Comparison of ENCODE assay signal across 12 cellular contexts in genomic region chr17:77516902-77517301, GRCh38.
DNase-seq lines count a peak whose midpoint lies in the region; ATAC-seq, FAIRE-seq and TF ChIP-seq lines count a peak whose summit lies in the region.
"Had no signal": no experiment of that assay in that cellular context is flagged by ENCODE, and none has a peak within 500 bp of the region (broad histone marks: within the 10 kb centered on the region; RNA-seq: fewer than 3 reads in every experiment).

No MANE protein-coding gene starts in this region.

- H3K27ac ChIP-seq in K562 (ENCODE audit: extremely low read depth, low read depth, low read length) = no peak overlapping the region

- H3K79me2 ChIP-seq in K562 (ENCODE audit: control insufficient read depth, insufficient read depth, low read length) = no peaks in the 10 kb centered on the region

- CTCF ChIA-PET in activated CD8-positive, alpha-beta T cell treated with anti-CD3 and anti-CD28 coated beads for 36 hours (lab: Charles Lee) = interaction anchor here (0.9 to 2.0 kb wide), 3 partner anchors 9 to 22 kb away, joined by 4 read pairs; no protein-coding TSS in a partner anchor
- CTCF ChIA-PET in activated CD8-positive, alpha-beta T cell treated with anti-CD3 and anti-CD28 coated beads, Interleukin-2, amount 10 ng/mL, durations not matched to agents 7 days and 5 days (lab: Charles Lee) = interaction anchor here (1.0 kb wide), 1 partner anchor 26 kb away, joined by 3 read pairs; no protein-coding TSS in a partner anchor
- CTCF ChIA-PET in K562 (lab: Yijun Ruan, JAX; ENCODE audit: low intra/inter-chr PET ratio) = no interaction called here

- peak; percentile 48 for DNase-seq in activated CD8-positive, alpha-beta T cell treated with anti-CD3 and anti-CD28 coated beads for 36 hours
- DNase-seq in activated CD8-positive, alpha-beta T cell treated with anti-CD3 and anti-CD28 coated beads, Interleukin-2, amount 10 ng/mL, durations not matched to agents 7 days and 5 days = no peak
- DNase-seq in M059J (ENCODE audit: low read depth) = peak; percentile 77
- DNase-seq in K562 (ENCODE audit: extremely low read depth in 1 of 4, low spot score in 3 of 4) = no peak
- DNase-seq in renal cortical epithelial cell (ENCODE audit: low read depth) = peak; percentile 26
- DNase-seq in SKM-1 treated with dmso at 0.1 percent for 144 hours (lab: John Stamatoyannopoulos, UW; ENCODE audit: unreplicated experiment) = no peak
- no peak for DNase-seq in effector CD8-positive, alpha-beta T cell (lab: John Stamatoyannopoulos, UW)
- no peak for DNase-seq in NCI-H1105 treated with DMSO at 0.1 percent for 48 hours (lab: John Stamatoyannopoulos, UW)
- DNase-seq: activated CD4-positive, CD25-positive, alpha-beta regulatory T cell; trophoblast cell had no signal

- no peak overlapping the region for H3K4me3 Mint-ChIP-seq in activated CD8-positive, alpha-beta T cell treated with anti-CD3 and anti-CD28 coated beads for 36 hours
- no peak overlapping the region for H3K4me3 Mint-ChIP-seq in activated CD8-positive, alpha-beta T cell treated with anti-CD3 and anti-CD28 coated beads, Interleukin-2, amount 10 ng/mL, durations not matched to agents 7 days and 5 days
- H3K4me3 Mint-ChIP-seq: nephron had no signal

- WGBS in K562 (ENCODE audit: insufficient coverage, low coverage, missing lambda C conversion rate) = 3% methylated on average over 4 of the region's 4 CpGs

- no peak overlapping the region for H2AFZ ChIP-seq in K562 (ENCODE audit: low read depth, low read length)

- no peaks in the 10 kb centered on the region; a peak in 1 of 5 replicates for H3K4me1 ChIP-seq in K562 (replicated peaks in 1 of 2; ENCODE audit: control insufficient read depth in 2 of 2, insufficient read depth in 2 of 2, low read length in 2 of 2)

- TF ChIP-seq EP300 in K562 (IDR thresholded peaks at IDR 0.05; ENCODE audit: low read length) = no peak

- H3K4me2 ChIP-seq in K562 (ENCODE audit: insufficient read depth, low read length) = no peak overlapping the region

- H3K9ac ChIP-seq in K562 (ENCODE audit: insufficient read depth in 1 of 2, low read depth in 2 of 2, low read length in 2 of 2) = no peak overlapping the region

- in situ Hi-C loops in K562 (cut with MboI) = no loop called here

- H3K9me3 ChIP-seq in K562 (replicated peaks; ENCODE audit: control insufficient read depth, insufficient read depth, low read depth, low read length) = no peaks in the 10 kb centered on the region

- no peaks in the 10 kb centered on the region for H4K20me1 ChIP-seq in K562 (replicated peaks; ENCODE audit: control insufficient read depth, insufficient read depth, low read length)

- ATAC-seq in activated CD8-positive, alpha-beta T cell treated with anti-CD3 and anti-CD28 coated beads for 36 hours = peak; percentile 87
- ATAC-seq in activated CD8-positive, alpha-beta T cell treated with anti-CD3 and anti-CD28 coated beads, Interleukin-2, amount 10 ng/mL, durations not matched to agents 7 days and 5 days = no peak
- ATAC-seq in K562 = no peak

- TF ChIP-seq RAD21 in K562 (CRISPR knock-in tag; conservative IDR thresholded peaks at IDR 0.05 in 1 of 2, IDR thresholded peaks at IDR 0.05 in 1 of 2) = no peak

- no peaks in the 10 kb centered on the region for H3K4me1 Mint-ChIP-seq in activated CD8-positive, alpha-beta T cell treated with anti-CD3 and anti-CD28 coated beads for 36 hours (ENCODE audit: low read depth)
- H3K4me1 Mint-ChIP-seq in activated CD8-positive, alpha-beta T cell treated with anti-CD3 and anti-CD28 coated beads, Interleukin-2, amount 10 ng/mL, durations not matched to agents 7 days and 5 days (ENCODE audit: low read depth) = no peaks in the 10 kb centered on the region
- H3K4me1 Mint-ChIP-seq: nephron had no signal

- intact Hi-C loops in activated CD8-positive, alpha-beta T cell treated with anti-CD3 and anti-CD28 coated beads for 36 hours (cut with micrococcal nuclease) = no loop called here
- intact Hi-C loops in K562 (cut with micrococcal nuclease) = no loop called here

- peaks cover 11 to 30% of the 10 kb centered on the region in 2 experiments for H3K27me3 ChIP-seq in K562 (ENCODE audit: control insufficient read depth in 2 of 2, insufficient read depth in 2 of 2, low read length in 2 of 2)

- FAIRE-seq in K562 (lab: Jason Lieb, UNC) = peak; percentile 59
- FAIRE-seq: colon had no signal

- no peaks in the 10 kb centered on the region for H3K9me1 ChIP-seq in K562 (ENCODE audit: control insufficient read depth, insufficient read depth, low read length)

- no peak for TF ChIP-seq CTCF in activated CD8-positive, alpha-beta T cell treated with anti-CD3 and anti-CD28 coated beads for 36 hours (IDR thresholded peaks at IDR 0.05)
- TF ChIP-seq CTCF in K562 (IDR thresholded peaks at IDR 0.05 in 2 of 3, conservative IDR thresholded peaks at IDR 0.05 in 1 of 3; ENCODE audit: insufficient read depth in 2 of 3, low read depth in 1 of 3, low read length in 3 of 3) = no peak

- no TSS peak for BruUV-seq in K562 (replicated peaks; lab: Mats Ljungman, UMichigan)

- no peak for TF ChIP-seq POLR2A in K562 (conservative IDR thresholded peaks at IDR 0.05)

- H3K27me3 Mint-ChIP-seq in activated CD8-positive, alpha-beta T cell treated with anti-CD3 and anti-CD28 coated beads for 36 hours = no peaks in the 10 kb centered on the region
- peaks cover 8% of the 10 kb centered on the region for H3K27me3 Mint-ChIP-seq in activated CD8-positive, alpha-beta T cell treated with anti-CD3 and anti-CD28 coated beads, Interleukin-2, amount 10 ng/mL, durations not matched to agents 7 days and 5 days (ENCODE audit: low read depth)

- H3K36me3 ChIP-seq in K562 (ENCODE audit: control insufficient read depth, insufficient read depth, low read length) = no peaks in the 10 kb centered on the region

- H3K4me3 ChIP-seq in K562 = no peak overlapping the region

- peaks cover under 1% of the 10 kb centered on the region for H3K9me3 Mint-ChIP-seq in activated CD8-positive, alpha-beta T cell treated with anti-CD3 and anti-CD28 coated beads for 36 hours
- H3K9me3 Mint-ChIP-seq in activated CD8-positive, alpha-beta T cell treated with anti-CD3 and anti-CD28 coated beads, Interleukin-2, amount 10 ng/mL, durations not matched to agents 7 days and 5 days (ENCODE audit: insufficient read depth) = no peaks in the 10 kb centered on the region

- H3K36me3 Mint-ChIP-seq in activated CD8-positive, alpha-beta T cell treated with anti-CD3 and anti-CD28 coated beads for 36 hours (ENCODE audit: low read depth) = no peaks in the 10 kb centered on the region
- peaks cover under 1% of the 10 kb centered on the region for H3K36me3 Mint-ChIP-seq in activated CD8-positive, alpha-beta T cell treated with anti-CD3 and anti-CD28 coated beads, Interleukin-2, amount 10 ng/mL, durations not matched to agents 7 days and 5 days (ENCODE audit: low read depth)

- no peak overlapping the region for H3K27ac Mint-ChIP-seq in activated CD8-positive, alpha-beta T cell treated with anti-CD3 and anti-CD28 coated beads for 36 hours
- no peak overlapping the region for H3K27ac Mint-ChIP-seq in activated CD8-positive, alpha-beta T cell treated with anti-CD3 and anti-CD28 coated beads, Interleukin-2, amount 10 ng/mL, durations not matched to agents 7 days and 5 days
- H3K27ac Mint-ChIP-seq: nephron had no signal

- POLR2A ChIA-PET in activated CD8-positive, alpha-beta T cell treated with anti-CD3 and anti-CD28 coated beads for 36 hours (lab: Charles Lee) = interaction anchor here (0.9 kb wide), 1 partner anchor 139 kb away, joined by 4 read pairs; no protein-coding TSS in a partner anchor
- POLR2A ChIA-PET in activated CD8-positive, alpha-beta T cell treated with anti-CD3 and anti-CD28 coated beads, Interleukin-2, amount 10 ng/mL, durations not matched to agents 7 days and 5 days (lab: Charles Lee) = no interaction called here
- POLR2A ChIA-PET in K562 (lab: Yijun Ruan, JAX) = no interaction called here

TF ChIP-seq in K562, 482 proteins besides CTCF, POLR2A, EP300 and RAD21 (continues in another document):
- TF ChIP-seq ASH1L (IDR thresholded peaks at IDR 0.05; ENCODE audit: borderline replicate concordance, low read depth, partially characterized antibody) (no peak), FIP1L1 (IDR thresholded peaks at IDR 0.05; ENCODE audit: low read depth, low read length, poor library complexity, severe bottlenecking) (no peak), MAZ (CRISPR knock-in tag; conservative IDR thresholded peaks at IDR 0.05 in 1 of 2, IDR thresholded peaks at IDR 0.05 in 1 of 2) (no peak)
- TF ChIP-seq, protein P1, sequence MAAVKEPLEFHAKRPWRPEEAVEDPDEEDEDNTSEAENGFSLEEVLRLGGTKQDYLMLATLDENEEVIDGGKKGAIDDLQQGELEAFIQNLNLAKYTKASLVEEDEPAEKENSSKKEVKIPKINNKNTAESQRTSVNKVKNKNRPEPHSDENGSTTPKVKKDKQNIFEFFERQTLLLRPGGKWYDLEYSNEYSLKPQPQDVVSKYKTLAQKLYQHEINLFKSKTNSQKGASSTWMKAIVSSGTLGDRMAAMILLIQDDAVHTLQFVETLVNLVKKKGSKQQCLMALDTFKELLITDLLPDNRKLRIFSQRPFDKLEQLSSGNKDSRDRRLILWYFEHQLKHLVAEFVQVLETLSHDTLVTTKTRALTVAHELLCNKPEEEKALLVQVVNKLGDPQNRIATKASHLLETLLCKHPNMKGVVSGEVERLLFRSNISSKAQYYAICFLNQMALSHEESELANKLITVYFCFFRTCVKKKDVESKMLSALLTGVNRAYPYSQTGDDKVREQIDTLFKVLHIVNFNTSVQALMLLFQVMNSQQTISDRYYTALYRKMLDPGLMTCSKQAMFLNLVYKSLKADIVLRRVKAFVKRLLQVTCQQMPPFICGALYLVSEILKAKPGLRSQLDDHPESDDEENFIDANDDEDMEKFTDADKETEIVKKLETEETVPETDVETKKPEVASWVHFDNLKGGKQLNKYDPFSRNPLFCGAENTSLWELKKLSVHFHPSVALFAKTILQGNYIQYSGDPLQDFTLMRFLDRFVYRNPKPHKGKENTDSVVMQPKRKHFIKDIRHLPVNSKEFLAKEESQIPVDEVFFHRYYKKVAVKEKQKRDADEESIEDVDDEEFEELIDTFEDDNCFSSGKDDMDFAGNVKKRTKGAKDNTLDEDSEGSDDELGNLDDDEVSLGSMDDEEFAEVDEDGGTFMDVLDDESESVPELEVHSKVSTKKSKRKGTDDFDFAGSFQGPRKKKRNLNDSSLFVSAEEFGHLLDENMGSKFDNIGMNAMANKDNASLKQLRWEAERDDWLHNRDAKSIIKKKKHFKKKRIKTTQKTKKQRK (IDR thresholded peaks at IDR 0.05; ENCODE audit: borderline replicate concordance, low read depth, low read length) = no peak

Comparison
In these comparisons a context has a peak if more than half of its experiments do, and no peak if none do; other contexts are left out.
1. DNase-seq: peak in activated CD8-positive, alpha-beta T cell treated with anti-CD3 and anti-CD28 coated beads for 36 hours (single experiment), M059J (single experiment) and renal cortical epithelial cell (single experiment); none in activated CD8-positive, alpha-beta T cell treated with anti-CD3 and anti-CD28 coated beads, Interleukin-2, amount 10 ng/mL, durations not matched to agents 7 days and 5 days (single experiment), K562 (0 of 4), SKM-1 treated with dmso at 0.1 percent for 144 hours (single experiment), effector CD8-positive, alpha-beta T cell (single experiment) and NCI-H1105 treated with DMSO at 0.1 percent for 48 hours (single experiment).